8 cellular contexts compared by ENCODE assay signal in genomic region chr9:107487521-107488399, GRCh38. TPM values are rescaled to one million over a fixed set of nuclear protein-coding genes. Genes with fewer than 3 reads are reported as not detected.
A peak's percentile ranks its signal among the peaks of the same experiment; 100 is the strongest.
DNase-seq lines count a peak whose midpoint lies in the region; ATAC-seq and TF ChIP-seq lines count a peak whose summit lies in the region.

No MANE protein-coding gene starts in this region.

- H3K4me2 ChIP-seq in OCI-LY7 (ENCODE audit: low read length) = no peak overlapping the region

- no TSS peak for BruUV-seq in OCI-LY7 (replicated peaks; lab: Mats Ljungman, UMichigan)

- no peaks in the 10 kb centered on the region for H3K4me1 ChIP-seq in OCI-LY7 (ENCODE audit: insufficient read depth, low read length, poor library complexity, severe bottlenecking)

- no peak overlapping the region for H3K4me3 ChIP-seq in OCI-LY7 (ENCODE audit: low read depth, low read length, poor library complexity, severe bottlenecking)

- CTCF ChIA-PET in activated naive CD4-positive, alpha-beta T cell treated with anti-CD3 and anti-CD28 coated beads for 36 hours (lab: Charles Lee) = no interaction called here
- CTCF ChIA-PET in activated CD8-positive, alpha-beta memory T cell treated with anti-CD3 and anti-CD28 coated beads, Interleukin-2, amount 10 ng/mL, durations not matched to agents 7 days and 5 days (lab: Charles Lee) = no interaction called here
- CTCF ChIA-PET in OCI-LY7 (lab: Charles Lee; ENCODE audit: unreplicated experiment) = no interaction called here

- POLR2A ChIA-PET in OCI-LY7 (lab: Charles Lee) = no interaction called here

- peak overlapping the region; percentile 15 for H3K4me3 Mint-ChIP-seq in activated naive CD4-positive, alpha-beta T cell treated with anti-CD3 and anti-CD28 coated beads for 36 hours
- H3K4me3 Mint-ChIP-seq in activated T-cell treated with anti-CD3 and anti-CD28 coated beads, Interleukin-2, amount 50 U/mL, for 72 hours = peak overlapping the region; percentile 85 to 92
- no peak overlapping the region for H3K4me3 Mint-ChIP-seq in activated CD8-positive, alpha-beta memory T cell treated with anti-CD3 and anti-CD28 coated beads, Interleukin-2, amount 10 ng/mL, durations not matched to agents 7 days and 5 days

- no peak for TF ChIP-seq CTCF in OCI-LY7 (conservative IDR thresholded peaks at IDR 0.05; ENCODE audit: low read length)

- H3K36me3 Mint-ChIP-seq in activated naive CD4-positive, alpha-beta T cell treated with anti-CD3 and anti-CD28 coated beads for 36 hours (ENCODE audit: low read depth) = no peaks in the 10 kb centered on the region
- H3K36me3 Mint-ChIP-seq in activated T-cell treated with anti-CD3 and anti-CD28 coated beads, Interleukin-2, amount 50 U/mL, for 72 hours (ENCODE audit: insufficient read depth in 2 of 2) = peaks cover 0 to 2% of the 10 kb centered on the region in 2 donors
- no peaks in the 10 kb centered on the region for H3K36me3 Mint-ChIP-seq in activated CD8-positive, alpha-beta memory T cell treated with anti-CD3 and anti-CD28 coated beads, Interleukin-2, amount 10 ng/mL, durations not matched to agents 7 days and 5 days

- no peak overlapping the region for H3K27ac ChIP-seq in OCI-LY7 (ENCODE audit: low read depth, low read length, poor library complexity, severe bottlenecking)

- H4K20me1 ChIP-seq in OCI-LY7 (ENCODE audit: insufficient read depth, low read length) = no peaks in the 10 kb centered on the region

- no peak overlapping the region for H2AFZ ChIP-seq in OCI-LY7 (ENCODE audit: low read length)

- H3K4me1 Mint-ChIP-seq in activated naive CD4-positive, alpha-beta T cell treated with anti-CD3 and anti-CD28 coated beads for 36 hours (ENCODE audit: low read depth) = peaks cover 7% of the 10 kb centered on the region
- H3K4me1 Mint-ChIP-seq in activated T-cell treated with anti-CD3 and anti-CD28 coated beads, Interleukin-2, amount 50 U/mL, for 72 hours (ENCODE audit: low read depth) = peaks cover 20% of the 10 kb centered on the region
- peaks cover 15% of the 10 kb centered on the region for H3K4me1 Mint-ChIP-seq in activated CD8-positive, alpha-beta memory T cell treated with anti-CD3 and anti-CD28 coated beads, Interleukin-2, amount 10 ng/mL, durations not matched to agents 7 days and 5 days

- no peaks in the 10 kb centered on the region for H3K36me3 ChIP-seq in OCI-LY7 (ENCODE audit: insufficient read depth, low read length)

- H3K27me3 Mint-ChIP-seq in activated naive CD4-positive, alpha-beta T cell treated with anti-CD3 and anti-CD28 coated beads for 36 hours (ENCODE audit: low read depth) = peaks cover 60% of the 10 kb centered on the region
- peaks cover 62% of the 10 kb centered on the region for H3K27me3 Mint-ChIP-seq in activated T-cell treated with anti-CD3 and anti-CD28 coated beads, Interleukin-2, amount 50 U/mL, for 72 hours (ENCODE audit: low read depth)
- peaks cover 72% of the 10 kb centered on the region for H3K27me3 Mint-ChIP-seq in activated CD8-positive, alpha-beta memory T cell treated with anti-CD3 and anti-CD28 coated beads, Interleukin-2, amount 10 ng/mL, durations not matched to agents 7 days and 5 days

- H3K79me2 ChIP-seq in OCI-LY7 (ENCODE audit: insufficient read depth, low read depth, low read length) = no peaks in the 10 kb centered on the region

- peak; percentile 21 for DNase-seq in activated naive CD4-positive, alpha-beta T cell treated with anti-CD3 and anti-CD28 coated beads for 36 hours
- no peak for DNase-seq in activated naive CD4-positive, alpha-beta T cell treated with Interleukin-2 at 50 U/mL for 16 hours
- DNase-seq in activated T-cell treated with anti-CD3 and anti-CD28 coated beads, Interleukin-2, amount 50 U/mL, for 72 hours = peak; percentile 38 to 44
- DNase-seq in left cardiac atrium (peak; percentile 78), pulmonary artery endothelial cell (ENCODE audit: low read depth, low spot score) (peak; percentile 33), HPDE6-E6E7 (ENCODE audit: extremely low spot score) (no peak), OCI-LY7 (ENCODE audit: low spot score) (no peak)
- no peak for DNase-seq in activated CD8-positive, alpha-beta memory T cell treated with anti-CD3 and anti-CD28 coated beads, Interleukin-2, amount 10 ng/mL, durations not matched to agents 7 days and 5 days

- intact Hi-C loops in activated naive CD4-positive, alpha-beta T cell treated with anti-CD3 and anti-CD28 coated beads for 36 hours (cut with micrococcal nuclease) = loop anchor here (5.0 to 10.0 kb wide), 5 partner anchors 60 to 1917 kb away; partner anchors contain the start of gene RAD23B
- intact Hi-C loops in left cardiac atrium (cut with DNase I) = loop anchor here (5.0 to 10.0 kb wide), 2 partner anchors 260 to 787 kb away; no protein-coding TSS in a partner anchor
- intact Hi-C loops in OCI-LY7 (cut with micrococcal nuclease; ENCODE audit: unreplicated experiment) = no loop called here

- H3K27ac Mint-ChIP-seq in activated naive CD4-positive, alpha-beta T cell treated with anti-CD3 and anti-CD28 coated beads for 36 hours = no peak overlapping the region
- H3K27ac Mint-ChIP-seq in activated T-cell treated with anti-CD3 and anti-CD28 coated beads, Interleukin-2, amount 50 U/mL, for 72 hours = no peak overlapping the region
- H3K27ac Mint-ChIP-seq in activated CD8-positive, alpha-beta memory T cell treated with anti-CD3 and anti-CD28 coated beads, Interleukin-2, amount 10 ng/mL, durations not matched to agents 7 days and 5 days = no peak overlapping the region

- no peaks in the 10 kb centered on the region for H3K9me3 Mint-ChIP-seq in activated naive CD4-positive, alpha-beta T cell treated with anti-CD3 and anti-CD28 coated beads for 36 hours
- no peaks in the 10 kb centered on the region for H3K9me3 Mint-ChIP-seq in activated T-cell treated with anti-CD3 and anti-CD28 coated beads, Interleukin-2, amount 50 U/mL, for 72 hours
- H3K9me3 Mint-ChIP-seq in activated CD8-positive, alpha-beta memory T cell treated with anti-CD3 and anti-CD28 coated beads, Interleukin-2, amount 10 ng/mL, durations not matched to agents 7 days and 5 days (ENCODE audit: low read depth) = no peaks in the 10 kb centered on the region

- ATAC-seq in activated T-cell treated with anti-CD3 and anti-CD28 coated beads, Interleukin-2, amount 50 U/mL, for 72 hours (replicated peaks in 1 of 2) = peak in 1 of 2 donors; percentile 13
- peak; percentile 0 to 9 for ATAC-seq in left cardiac atrium
- ATAC-seq in activated CD8-positive, alpha-beta memory T cell treated with anti-CD3 and anti-CD28 coated beads, Interleukin-2, amount 10 ng/mL, durations not matched to agents 7 days and 5 days = no peak

- H3K9me3 ChIP-seq in OCI-LY7 (ENCODE audit: low read length) = no peaks in the 10 kb centered on the region

- H3K9me2 ChIP-seq in OCI-LY7 (ENCODE audit: insufficient read depth, low read length) = no peaks in the 10 kb centered on the region

RNA-seq across cellular contexts. Expression of gene KLF4, which starts 1.8 kb away (rescaled TPM):
- total RNA-seq in activated naive CD4-positive, alpha-beta T cell treated with anti-CD3 and anti-CD28 coated beads for 36 hours = 1 to 10 TPM; 3.4 TPM
- 1 to 10 TPM; 1.7 to 3.5 TPM for total RNA-seq in activated T-cell treated with anti-CD3 and anti-CD28 coated beads, Interleukin-2, amount 50 U/mL, for 72 hours
- total RNA-seq in left cardiac atrium (10 to 100 TPM; 45.2 to 66.9 TPM), pulmonary artery endothelial cell (1.1 and 1.6 TPM in 2 replicates), OCI-LY7 (2022) (not detected in 2 replicates)
- 1 to 10 TPM in 1 of 2 experiments, under 1 TPM in 1; 0.53 to 1.5 TPM for total RNA-seq in activated CD8-positive, alpha-beta memory T cell treated with anti-CD3 and anti-CD28 coated beads, Interleukin-2, amount 10 ng/mL, durations not matched to agents 7 days and 5 days
- not detected in 2 replicates for total RNA-seq in OCI-LY7 (2014; rRNA removed; shearing (Covaris generic))

Comparison
In these comparisons a context has a peak if more than half of its experiments do, and no peak if none do; other contexts are left out.
1. DNase-seq: peak in activated naive CD4-positive, alpha-beta T cell treated with anti-CD3 and anti-CD28 coated beads for 36 hours (single experiment), activated T-cell treated with anti-CD3 and anti-CD28 coated beads, Interleukin-2, amount 50 U/mL, for 72 hours (2 of 2), left cardiac atrium (single experiment) and pulmonary artery endothelial cell (single experiment); none in activated naive CD4-positive, alpha-beta T cell treated with Interleukin-2 at 50 U/mL for 16 hours (single experiment), activated CD8-positive, alpha-beta memory T cell treated with anti-CD3 and anti-CD28 coated beads, Interleukin-2, amount 10 ng/mL, durations not matched to agents 7 days and 5 days (single experiment), HPDE6-E6E7 (single experiment) and OCI-LY7 (single experiment).
2. RNA of gene KLF4, which starts 1.8 kb away (total RNA-seq): 45.2 to 66.9 TPM in left cardiac atrium; 1.7 to 3.5 TPM in activated T-cell treated with anti-CD3 and anti-CD28 coated beads, Interleukin-2, amount 50 U/mL, for 72 hours, 3.4 TPM in activated naive CD4-positive, alpha-beta T cell treated with anti-CD3 and anti-CD28 coated beads for 36 hours, 0.53 to 1.5 TPM in activated CD8-positive, alpha-beta memory T cell treated with anti-CD3 and anti-CD28 coated beads, Interleukin-2, amount 10 ng/mL, durations not matched to agents 7 days and 5 days, 1.1 to 1.6 TPM in pulmonary artery endothelial cell and not detected in OCI-LY7; every median in the first group is over 10 times any median in the second.